In the genomic region with DNA sequence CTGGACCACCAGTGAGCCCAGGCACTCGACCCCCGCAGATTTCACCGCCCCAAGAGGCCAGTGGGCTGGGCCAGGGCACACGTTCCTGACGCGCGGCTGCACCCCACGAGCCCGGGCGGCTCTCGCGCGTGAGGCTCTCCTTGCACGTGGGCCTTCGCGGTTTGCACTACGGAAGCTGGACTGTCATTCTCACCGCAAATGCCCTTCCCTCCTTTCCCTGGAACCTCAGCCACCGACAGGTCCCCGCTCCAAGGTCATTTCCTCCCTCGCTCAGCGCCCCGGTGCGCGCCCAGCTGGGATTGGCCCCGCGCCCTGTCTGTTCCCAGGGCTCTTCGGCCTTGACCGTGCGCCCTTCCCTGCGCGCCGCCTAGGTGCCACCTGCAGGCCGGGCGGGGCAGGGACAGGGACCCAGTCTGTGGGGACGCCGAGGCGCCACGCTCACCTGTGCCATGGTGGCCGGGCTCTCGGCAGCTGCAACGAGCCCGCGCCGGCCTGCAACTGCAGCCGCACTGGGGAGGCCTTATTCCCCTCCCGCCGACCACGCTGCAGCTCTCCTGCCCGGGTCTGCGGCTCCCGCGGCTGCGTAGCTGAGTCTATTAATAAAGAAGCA, we compare ENCODE assay signal across 8 cellular contexts.
DNase-seq lines count a peak whose midpoint lies in the region.

No MANE protein-coding gene starts in this region.

- no peaks in the 10 kb centered on the region for H3K9me3 ChIP-seq in HUES6 (ENCODE audit: control insufficient read depth, insufficient read depth, low read depth, low read length)

- H3K27ac ChIP-seq in HUES6 (ENCODE audit: low read depth, low read length), result no peak overlapping the region

- no peaks in the 10 kb centered on the region for H3K36me3 ChIP-seq in HUES6 (ENCODE audit: control insufficient read depth, insufficient read depth, low read length)

- peak overlapping the region; percentile 61 for H3K9ac ChIP-seq in HUES6 (ENCODE audit: low read length)

- peak overlapping the region; percentile 56 for H3K4me3 ChIP-seq in HUES6 (ENCODE audit: low read depth, low read length)

- H3K27me3 ChIP-seq in HUES6 (ENCODE audit: control insufficient read depth, insufficient read depth, low read length), result peaks cover 69% of the 10 kb centered on the region

- peaks cover 12% of the 10 kb centered on the region for H3K4me1 ChIP-seq in HUES6 (ENCODE audit: control insufficient read depth, insufficient read depth, low read length)

- DNase-seq in SIG-M5 treated with dmso at 0.1 percent for 504 hours (lab: John Stamatoyannopoulos, UW; ENCODE audit: unreplicated experiment) (peak; percentile 71), SIG-M5 (lab: John Stamatoyannopoulos, UW) (no peak), RPMI8226 (peak; percentile 98), hepatic stellate cell (ENCODE audit: low spot score) (peak; percentile 62), inferior parietal cortex (ENCODE audit: extremely low spot score) (no peak)
- DNase-seq in activated naive CD4-positive, alpha-beta T cell treated with Interleukin-2 at 50 U/mL for 16 hours, result peak; percentile 79
- DNase-seq in stimulated activated CD4-positive, alpha-beta T cell treated with anti-CD3 and anti-CD28 coated beads, Interleukin-12 subunit alpha, Interleukin-12 subunit beta, amount 100 ng/mL, for 24 hours (ENCODE audit: low read depth in 2 of 2), result peak; percentile 54 to 64

Comparison
In these comparisons a context has a peak if more than half of its experiments do, and no peak if none do; other contexts are left out.
1. DNase-seq: peak in SIG-M5 treated with dmso at 0.1 percent for 504 hours (single experiment), RPMI8226 (single experiment), activated naive CD4-positive, alpha-beta T cell treated with Interleukin-2 at 50 U/mL for 16 hours (single experiment), hepatic stellate cell (single experiment) and stimulated activated CD4-positive, alpha-beta T cell treated with anti-CD3 and anti-CD28 coated beads, Interleukin-12 subunit alpha, Interleukin-12 subunit beta, amount 100 ng/mL, for 24 hours (2 of 2); none in SIG-M5 (single experiment) and inferior parietal cortex (single experiment).